ENCODE assay signal across 1 cellular context in the genomic region with DNA sequence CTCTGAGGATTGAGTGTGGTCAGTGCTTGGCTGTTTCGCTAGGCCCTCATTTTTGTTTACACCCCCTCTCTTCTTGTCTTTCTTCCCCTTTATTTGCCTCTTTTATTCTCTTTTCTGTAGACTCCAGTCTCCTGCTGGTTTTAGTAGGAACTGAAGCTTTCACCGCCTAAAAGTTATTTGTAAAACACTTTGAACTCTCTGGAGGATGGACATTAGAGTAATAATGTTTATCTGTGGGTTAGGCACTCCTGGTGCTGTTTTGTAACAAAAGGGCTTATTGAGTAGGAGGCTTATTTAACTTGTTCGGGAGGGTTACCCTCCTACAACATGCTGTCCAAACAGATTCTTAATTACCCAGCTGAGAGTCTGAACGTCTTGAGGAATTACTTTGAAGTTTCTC.
A peak's percentile ranks its signal among the peaks of the same experiment; 100 is the strongest.
TF ChIP-seq lines count a peak whose summit lies in the region.

No MANE protein-coding gene starts in this region.

TF ChIP-seq in HEK293, 187 proteins besides CTCF, POLR2A, EP300 and RAD21:
- TF ChIP-seq ZNF335 (tag by site-specific recombination; conservative IDR thresholded peaks at IDR 0.05) (no peak), ZNF629 (tag by site-specific recombination; IDR thresholded peaks at IDR 0.05) (no peak), EGR2 (tag by site-specific recombination; IDR thresholded peaks at IDR 0.05; ENCODE audit: low read depth) (peak; percentile 85), TCF7L2 (IDR thresholded peaks at IDR 0.05; ENCODE audit: borderline replicate concordance, low read depth, low read length) (peak; percentile 58; the same call in 1 of the 2 replicates), ZNF341 (tag by site-specific recombination; IDR thresholded peaks at IDR 0.05; ENCODE audit: low read depth) (0 out of 2 replicates have a peak, but pooled peaks have one; percentile 15), ZFHX2 (tag by site-specific recombination; conservative IDR thresholded peaks at IDR 0.05) (peak; percentile 82), ZNF433 (tag by site-specific recombination; IDR thresholded peaks at IDR 0.05; ENCODE audit: low read depth) (no peak), ZIC2 (tag by site-specific recombination; IDR thresholded peaks at IDR 0.05) (0 out of 2 replicates have a peak, but pooled peaks have one; percentile 32), REPIN1 (tag by site-specific recombination; IDR thresholded peaks at IDR 0.05; ENCODE audit: low read depth) (no peak), ZNF501 (tag by site-specific recombination; IDR thresholded peaks at IDR 0.05) (no peak)
- TF ChIP-seq, protein P1, sequence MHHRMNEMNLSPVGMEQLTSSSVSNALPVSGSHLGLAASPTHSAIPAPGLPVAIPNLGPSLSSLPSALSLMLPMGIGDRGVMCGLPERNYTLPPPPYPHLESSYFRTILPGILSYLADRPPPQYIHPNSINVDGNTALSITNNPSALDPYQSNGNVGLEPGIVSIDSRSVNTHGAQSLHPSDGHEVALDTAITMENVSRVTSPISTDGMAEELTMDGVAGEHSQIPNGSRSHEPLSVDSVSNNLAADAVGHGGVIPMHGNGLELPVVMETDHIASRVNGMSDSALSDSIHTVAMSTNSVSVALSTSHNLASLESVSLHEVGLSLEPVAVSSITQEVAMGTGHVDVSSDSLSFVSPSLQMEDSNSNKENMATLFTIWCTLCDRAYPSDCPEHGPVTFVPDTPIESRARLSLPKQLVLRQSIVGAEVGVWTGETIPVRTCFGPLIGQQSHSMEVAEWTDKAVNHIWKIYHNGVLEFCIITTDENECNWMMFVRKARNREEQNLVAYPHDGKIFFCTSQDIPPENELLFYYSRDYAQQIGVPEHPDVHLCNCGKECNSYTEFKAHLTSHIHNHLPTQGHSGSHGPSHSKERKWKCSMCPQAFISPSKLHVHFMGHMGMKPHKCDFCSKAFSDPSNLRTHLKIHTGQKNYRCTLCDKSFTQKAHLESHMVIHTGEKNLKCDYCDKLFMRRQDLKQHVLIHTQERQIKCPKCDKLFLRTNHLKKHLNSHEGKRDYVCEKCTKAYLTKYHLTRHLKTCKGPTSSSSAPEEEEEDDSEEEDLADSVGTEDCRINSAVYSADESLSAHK (tag by site-specific recombination; IDR thresholded peaks at IDR 0.05): 0 out of 2 replicates have a peak, but pooled peaks have one; percentile 26
- TF ChIP-seq, protein P2, sequence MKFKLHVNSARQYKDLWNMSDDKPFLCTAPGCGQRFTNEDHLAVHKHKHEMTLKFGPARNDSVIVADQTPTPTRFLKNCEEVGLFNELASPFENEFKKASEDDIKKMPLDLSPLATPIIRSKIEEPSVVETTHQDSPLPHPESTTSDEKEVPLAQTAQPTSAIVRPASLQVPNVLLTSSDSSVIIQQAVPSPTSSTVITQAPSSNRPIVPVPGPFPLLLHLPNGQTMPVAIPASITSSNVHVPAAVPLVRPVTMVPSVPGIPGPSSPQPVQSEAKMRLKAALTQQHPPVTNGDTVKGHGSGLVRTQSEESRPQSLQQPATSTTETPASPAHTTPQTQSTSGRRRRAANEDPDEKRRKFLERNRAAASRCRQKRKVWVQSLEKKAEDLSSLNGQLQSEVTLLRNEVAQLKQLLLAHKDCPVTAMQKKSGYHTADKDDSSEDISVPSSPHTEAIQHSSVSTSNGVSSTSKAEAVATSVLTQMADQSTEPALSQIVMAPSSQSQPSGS (tag by site-specific recombination; IDR thresholded peaks at IDR 0.05; ENCODE audit: low read depth): no peak
